Comparison of ENCODE assay signal across 15 cellular contexts in the genomic region with DNA sequence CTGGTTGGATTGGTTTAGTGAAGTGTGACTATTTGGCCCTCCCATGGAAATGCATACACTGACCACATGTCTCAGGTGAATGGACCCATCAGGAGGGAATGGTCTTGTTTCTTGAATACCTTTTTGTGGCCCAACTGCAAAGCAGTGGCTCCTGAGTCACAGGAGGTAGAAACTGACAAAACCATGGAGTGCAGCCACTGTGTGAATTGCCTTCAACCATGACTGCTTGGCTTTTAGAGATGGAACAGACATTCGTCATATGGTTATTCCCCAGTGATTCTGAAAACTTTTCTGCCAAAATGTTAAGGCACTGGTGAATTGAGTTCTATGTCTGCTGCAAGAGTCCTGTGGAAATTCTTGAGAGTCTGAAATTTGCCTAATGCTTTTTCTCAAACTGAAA.
DNase-seq lines count a peak whose midpoint lies in the region; ATAC-seq and TF ChIP-seq lines count a peak whose summit lies in the region.
"Had no signal": no experiment of that assay in that cellular context is flagged by ENCODE, and none has a peak within 500 bp of the region (broad histone marks: within the 10 kb centered on the region; RNA-seq: fewer than 3 reads in every experiment).

No MANE protein-coding gene starts in this region.

- peak overlapping the region; percentile 36 for H3K4me2 ChIP-seq in smooth muscle cell
- H3K4me2 ChIP-seq: hepatocyte had no signal

- H3F3A ChIP-seq in smooth muscle cell (ENCODE audit: low read depth), result no peaks in the 10 kb centered on the region

- H3K9me3 ChIP-seq in smooth muscle cell (replicated peaks; ENCODE audit: low read depth) (no peaks in the 10 kb centered on the region), body of pancreas (no peaks in the 10 kb centered on the region)

- peak overlapping the region; percentile 42 for H3K27ac ChIP-seq in smooth muscle cell (ENCODE audit: low read depth)
- no peak overlapping the region for H3K27ac ChIP-seq in body of pancreas
- H3K27ac ChIP-seq: hepatocyte had no signal

- intact Hi-C loops in body of pancreas (cut with DNase I), result no loop called here

- H3K36me3 ChIP-seq in smooth muscle cell (ENCODE audit: low read depth), result no peaks in the 10 kb centered on the region
- no peaks in the 10 kb centered on the region for H3K36me3 ChIP-seq in body of pancreas (replicated peaks in 1 of 2; ENCODE audit: insufficient read depth in 1 of 2, low read depth in 2 of 2)

- ATAC-seq in GM19463 (IDR thresholded peaks at IDR 0.05; ENCODE audit: unreplicated experiment) (peak; percentile 72), HG03064 (IDR thresholded peaks at IDR 0.05; ENCODE audit: low read depth, unreplicated experiment) (peak; percentile 69), body of pancreas (no peak)
- ATAC-seq: effector memory CD8-positive, alpha-beta T cell had no signal

- DNase-seq in fibroblast of gingiva (ENCODE audit: low read depth), result peak; percentile 39
- DNase-seq in smooth muscle cell (lab: John Stamatoyannopoulos, UW; ENCODE audit: unreplicated experiment), result no peak
- DNase-seq in GOT3 (lab: John Stamatoyannopoulos, UW), result no peak
- DNase-seq in body of pancreas, result no peak
- no peak for DNase-seq in putamen (ENCODE audit: low spot score)
- DNase-seq in stimulated activated naive CD4-positive, alpha-beta T cell treated with Interleukin-2 at 50 U/mL for 16 hours (lab: John Stamatoyannopoulos, UW), result no peak
- DNase-seq: activated T-cell treated with anti-CD3 and anti-CD28 coated beads, Interleukin-2, amount 50 U/mL, for 1 hour; amniotic stem cell; CD4-positive, alpha-beta T cell; effector memory CD8-positive, alpha-beta T cell; GF-D8; NCI-H1105 had no signal

- no peak overlapping the region for H3K9ac ChIP-seq in smooth muscle cell (ENCODE audit: low read depth)

- no peak overlapping the region for H2AFZ ChIP-seq in smooth muscle cell (ENCODE audit: low read depth)
- H2AFZ ChIP-seq: hepatocyte had no signal

- no peak for TF ChIP-seq POLR2A in body of pancreas (IDR thresholded peaks at IDR 0.05)

- H3K4me3 ChIP-seq in smooth muscle cell, result no peak overlapping the region
- H3K4me3 ChIP-seq in body of pancreas, result no peak overlapping the region
- H3K4me3 ChIP-seq: hepatocyte had no signal

- 78% methylated on average over 1 of the region's 1 CpG for WGBS in smooth muscle cell (ENCODE audit: low lambda C conversion rate)
- 83 to 92% methylated on average over 1 of the region's 1 CpG for WGBS in body of pancreas, 2 donors

- no peaks in the 10 kb centered on the region for H4K20me1 ChIP-seq in smooth muscle cell (ENCODE audit: low read depth)

- no peaks in the 10 kb centered on the region for H3K27me3 ChIP-seq in smooth muscle cell (ENCODE audit: low read depth)
- no peaks in the 10 kb centered on the region for H3K27me3 ChIP-seq in body of pancreas
- H3K27me3 ChIP-seq: hepatocyte had no signal

- TF ChIP-seq CTCF in smooth muscle cell (IDR thresholded peaks at IDR 0.05; ENCODE audit: borderline replicate concordance, insufficient read depth, poor library complexity, severe bottlenecking) (no peak), body of pancreas (IDR thresholded peaks at IDR 0.05) (no peak)

- H3K79me2 ChIP-seq in smooth muscle cell (ENCODE audit: low read depth), result peaks cover 5% of the 10 kb centered on the region

- peaks cover 18% of the 10 kb centered on the region for H3K4me1 ChIP-seq in smooth muscle cell (ENCODE audit: low read depth)
- H3K4me1 ChIP-seq in body of pancreas, result peaks cover 17% of the 10 kb centered on the region
